Comparison of ENCODE assay signal across 1 cellular context in genomic region chr2:119679526-119679837, GRCh38.
TF ChIP-seq lines count a peak whose summit lies in the region.

No MANE protein-coding gene starts in this region.

TF ChIP-seq in H1, 55 proteins besides CTCF, POLR2A, EP300 and RAD21:
- no peak for TF ChIP-seq ASH2L (IDR thresholded peaks at IDR 0.05; ENCODE audit: low read length)
- TF ChIP-seq POU5F1 (IDR thresholded peaks at IDR 0.05; ENCODE audit: low read depth, low read length): no peak
- no peak for TF ChIP-seq HDAC6 (IDR thresholded peaks at IDR 0.05; ENCODE audit: low read depth, low read length)
- TF ChIP-seq USF2 (IDR thresholded peaks at IDR 0.05; ENCODE audit: low read length): no peak
- TF ChIP-seq KDM1A (IDR thresholded peaks at IDR 0.05; ENCODE audit: borderline replicate concordance, low read length): no peak
- no peak for TF ChIP-seq SRF (IDR thresholded peaks at IDR 0.05; ENCODE audit: low read depth, low read length)
- TF ChIP-seq GABPA (IDR thresholded peaks at IDR 0.05; ENCODE audit: borderline replicate concordance, insufficient read depth, low read length): no peak
- TF ChIP-seq CEBPB (IDR thresholded peaks at IDR 0.05; ENCODE audit: low read depth, low read length): no peak
- TF ChIP-seq SIRT6 (IDR thresholded peaks at IDR 0.05; ENCODE audit: low read length): no peak
- no peak for TF ChIP-seq JUN (IDR thresholded peaks at IDR 0.05; ENCODE audit: low read depth, low read length)
- TF ChIP-seq EZH2 (IDR thresholded peaks at IDR 0.05; ENCODE audit: low read depth, low read length, severe bottlenecking): no peak
- TF ChIP-seq KDM5A (IDR thresholded peaks at IDR 0.05; ENCODE audit: low read length): no peak
- no peak for TF ChIP-seq MAFK (IDR thresholded peaks at IDR 0.05; ENCODE audit: low read depth, low read length)
- TF ChIP-seq TEAD4 (IDR thresholded peaks at IDR 0.05; ENCODE audit: low read depth, low read length): no peak
- TF ChIP-seq RNF2 (IDR thresholded peaks at IDR 0.05; ENCODE audit: borderline replicate concordance, low read depth, low read length, missing control alignments, poor library complexity, severe bottlenecking): no peak
- no peak for TF ChIP-seq HDAC2 (IDR thresholded peaks at IDR 0.05; ENCODE audit: borderline replicate concordance in 1 of 2, low read depth in 2 of 2, low read length in 2 of 2)
- no peak for TF ChIP-seq CBX5 (IDR thresholded peaks at IDR 0.05; ENCODE audit: low read depth, low read length)
- no peak for TF ChIP-seq SP2 (IDR thresholded peaks at IDR 0.05; ENCODE audit: low read length)
